ENCODE assay signal across 12 cellular contexts in the genomic region with DNA sequence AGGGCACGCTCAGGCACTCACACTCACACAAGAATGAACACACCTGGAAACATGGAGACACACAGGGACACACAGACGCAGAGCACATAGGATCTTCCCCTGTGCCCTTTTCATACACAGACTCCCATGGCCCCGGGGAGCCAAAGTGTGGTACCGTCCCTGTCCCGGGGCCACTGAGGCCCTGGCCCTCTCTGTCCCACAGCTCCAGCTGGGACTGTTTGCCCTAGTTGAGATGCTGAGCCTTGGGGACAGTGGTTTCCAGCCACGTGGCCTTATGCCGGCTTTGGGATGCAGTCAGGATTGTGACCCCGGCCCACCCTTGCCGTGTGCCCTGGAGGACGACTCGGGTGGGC.
A peak's percentile ranks its signal among the peaks of the same experiment; 100 is the strongest.
DNase-seq lines count a peak whose midpoint lies in the region; ATAC-seq, FAIRE-seq and TF ChIP-seq lines count a peak whose summit lies in the region.
"Had no signal": no experiment of that assay in that cellular context is flagged by ENCODE, and none has a peak within 500 bp of the region (broad histone marks: within the 10 kb centered on the region; RNA-seq: fewer than 3 reads in every experiment).

No MANE protein-coding gene starts in this region.

- H3K4me3 Mint-ChIP-seq in activated CD4-positive, alpha-beta T cell treated with anti-CD3 and anti-CD28 coated beads, Interleukin-2, amount 10 ng/mL, durations not matched to agents 7 days and 5 days: no peak overlapping the region
- H3K4me3 Mint-ChIP-seq in activated CD4-positive, alpha-beta T cell treated with anti-CD3 and anti-CD28 coated beads for 36 hours: no peak overlapping the region
- H3K4me3 Mint-ChIP-seq in astrocyte (ENCODE audit: unreplicated experiment): no peak overlapping the region

- DNase-seq in activated CD4-positive, alpha-beta T cell treated with anti-CD3 and anti-CD28 coated beads, Interleukin-2, amount 10 ng/mL, durations not matched to agents 7 days and 5 days: no peak
- DNase-seq in activated CD4-positive, alpha-beta T cell treated with anti-CD3 and anti-CD28 coated beads for 36 hours: no peak
- DNase-seq in astrocyte (ENCODE audit: low read depth): no peak
- DNase-seq in left lung: no peak
- DNase-seq in tibial nerve (ENCODE audit: low spot score in 2 of 2): no peak
- DNase-seq in NCI-H187 (lab: John Stamatoyannopoulos, UW): no peak
- no peak for DNase-seq in T-helper 1 cell
- DNase-seq: NCI-H2107 had no signal

- H3K9ac ChIP-seq in astrocyte (ENCODE audit: low read length): peak overlapping the region; percentile 32
- H3K9ac ChIP-seq: GM23248 had no signal

- H3K4me1 Mint-ChIP-seq in activated CD4-positive, alpha-beta T cell treated with anti-CD3 and anti-CD28 coated beads, Interleukin-2, amount 10 ng/mL, durations not matched to agents 7 days and 5 days: peaks cover 11% of the 10 kb centered on the region
- H3K4me1 Mint-ChIP-seq in activated CD4-positive, alpha-beta T cell treated with anti-CD3 and anti-CD28 coated beads for 36 hours: peaks cover 25% of the 10 kb centered on the region
- peaks cover 12% of the 10 kb centered on the region for H3K4me1 Mint-ChIP-seq in astrocyte (ENCODE audit: low read depth, unreplicated experiment)

- H3K9me3 ChIP-seq in astrocyte (ENCODE audit: insufficient read depth, low read depth, low read length) (no peaks in the 10 kb centered on the region), left lung (no peaks in the 10 kb centered on the region), tibial nerve (no peaks in the 10 kb centered on the region)
- H3K9me3 ChIP-seq: gastrocnemius medialis had no signal

- no peak for FAIRE-seq in astrocyte (lab: Jason Lieb, UNC)

- H3K4me3 ChIP-seq in astrocyte (ENCODE audit: insufficient read depth, low read depth, low read length) (no peak overlapping the region), left lung (no peak overlapping the region), tibial nerve (no peak overlapping the region)
- H3K4me3 ChIP-seq: gastrocnemius medialis, GM23248 had no signal

- peak overlapping the region; percentile 75 for H3K4me2 ChIP-seq in astrocyte (ENCODE audit: low read length)

- no peak for TF ChIP-seq POLR2A in tibial nerve (IDR thresholded peaks at IDR 0.05)

- no peaks in the 10 kb centered on the region for H3K79me2 ChIP-seq in astrocyte (ENCODE audit: insufficient read depth, low read length)

- ATAC-seq in activated CD4-positive, alpha-beta T cell treated with anti-CD3 and anti-CD28 coated beads for 36 hours: no peak
- ATAC-seq in left lung (no peak), HG02623 (IDR thresholded peaks at IDR 0.05; ENCODE audit: unreplicated experiment) (no peak)

- 81 to 87% methylated on average over 5 to 7 of the region's 11 CpGs for WGBS in tibial nerve, 2 donors

- H3K27ac Mint-ChIP-seq in activated CD4-positive, alpha-beta T cell treated with anti-CD3 and anti-CD28 coated beads, Interleukin-2, amount 10 ng/mL, durations not matched to agents 7 days and 5 days: peak overlapping the region; percentile 68
- H3K27ac Mint-ChIP-seq in activated CD4-positive, alpha-beta T cell treated with anti-CD3 and anti-CD28 coated beads for 36 hours: no peak overlapping the region
- H3K27ac Mint-ChIP-seq in astrocyte (ENCODE audit: unreplicated experiment): no peak overlapping the region

- CTCF ChIA-PET in activated CD4-positive, alpha-beta T cell treated with anti-CD3 and anti-CD28 coated beads, Interleukin-2, amount 10 ng/mL, durations not matched to agents 7 days and 5 days (lab: Charles Lee): interaction anchor here (1.3 to 1.9 kb wide), 3 partner anchors 17 to 141 kb away, joined by 3 to 10 read pairs (median 6); no protein-coding TSS in a partner anchor
- CTCF ChIA-PET in activated CD4-positive, alpha-beta T cell treated with anti-CD3 and anti-CD28 coated beads for 36 hours (lab: Charles Lee): interaction anchor here (1.8 to 3.2 kb wide), 4 partner anchors 9 to 135 kb away, joined by 8 to 72 read pairs (median 14); a partner anchor contains a TSS

- intact Hi-C loops in activated CD4-positive, alpha-beta T cell treated with anti-CD3 and anti-CD28 coated beads for 36 hours (cut with DNase I, micrococcal nuclease): loop anchor here (1.0 to 10.0 kb wide), 6 partner anchors 34 to 326 kb away; no protein-coding TSS in a partner anchor
- intact Hi-C loops in left lung (cut with DNase I): loop anchor here (2.0 to 5.0 kb wide), 2 partner anchors 102 to 104 kb away; no protein-coding TSS in a partner anchor

- no peaks in the 10 kb centered on the region for H3K9me3 Mint-ChIP-seq in activated CD4-positive, alpha-beta T cell treated with anti-CD3 and anti-CD28 coated beads, Interleukin-2, amount 10 ng/mL, durations not matched to agents 7 days and 5 days
- no peaks in the 10 kb centered on the region for H3K9me3 Mint-ChIP-seq in activated CD4-positive, alpha-beta T cell treated with anti-CD3 and anti-CD28 coated beads for 36 hours (ENCODE audit: low read depth)
- H3K9me3 Mint-ChIP-seq in astrocyte (ENCODE audit: unreplicated experiment): no peaks in the 10 kb centered on the region
- H3K9me3 Mint-ChIP-seq: naive B cell had no signal

- H3K27me3 Mint-ChIP-seq in activated CD4-positive, alpha-beta T cell treated with anti-CD3 and anti-CD28 coated beads, Interleukin-2, amount 10 ng/mL, durations not matched to agents 7 days and 5 days: no peaks in the 10 kb centered on the region
- H3K27me3 Mint-ChIP-seq in activated CD4-positive, alpha-beta T cell treated with anti-CD3 and anti-CD28 coated beads for 36 hours: no peaks in the 10 kb centered on the region
- no peaks in the 10 kb centered on the region for H3K27me3 Mint-ChIP-seq in astrocyte (ENCODE audit: low read depth, unreplicated experiment)
- H3K27me3 Mint-ChIP-seq: naive B cell had no signal

- no peaks in the 10 kb centered on the region for H3K36me3 Mint-ChIP-seq in activated CD4-positive, alpha-beta T cell treated with anti-CD3 and anti-CD28 coated beads, Interleukin-2, amount 10 ng/mL, durations not matched to agents 7 days and 5 days (ENCODE audit: low read depth)
- no peaks in the 10 kb centered on the region for H3K36me3 Mint-ChIP-seq in activated CD4-positive, alpha-beta T cell treated with anti-CD3 and anti-CD28 coated beads for 36 hours (ENCODE audit: low read depth)
- H3K36me3 Mint-ChIP-seq in astrocyte (ENCODE audit: low read depth, unreplicated experiment): peaks cover 5% of the 10 kb centered on the region
- H3K36me3 Mint-ChIP-seq: naive B cell had no signal

- no peaks in the 10 kb centered on the region for H3K36me3 ChIP-seq in astrocyte (ENCODE audit: insufficient read depth, low read length)
- H3K36me3 ChIP-seq in left lung: peaks cover 0 to 91% of the 10 kb centered on the region in 2 donors
- H3K36me3 ChIP-seq in tibial nerve: peaks cover 0 to 59% (median 0%) of the 10 kb centered on the region in 3 donors
- H3K36me3 ChIP-seq: gastrocnemius medialis had no signal

- no peak for TF ChIP-seq EP300 in tibial nerve (IDR thresholded peaks at IDR 0.05)

- H3K27ac ChIP-seq in astrocyte (ENCODE audit: low read depth, low read length): peak overlapping the region; percentile 29
- peak overlapping the region; percentile 70 to 71 for H3K27ac ChIP-seq in left lung
- peak overlapping the region; percentile 69 to 91 (median 82) for H3K27ac ChIP-seq in tibial nerve
- H3K27ac ChIP-seq: gastrocnemius medialis, GM23248 had no signal

- H2AFZ ChIP-seq in astrocyte (ENCODE audit: low read depth, low read length): no peak overlapping the region
- H2AFZ ChIP-seq: GM23248 had no signal

- TF ChIP-seq CTCF in astrocyte (IDR thresholded peaks at IDR 0.05; ENCODE audit: insufficient read depth, low read depth, low read length) (no peak), left lung (IDR thresholded peaks at IDR 0.05) (no peak), tibial nerve (IDR thresholded peaks at IDR 0.05) (no peak)

- POLR2A ChIA-PET in activated CD4-positive, alpha-beta T cell treated with anti-CD3 and anti-CD28 coated beads, Interleukin-2, amount 10 ng/mL, durations not matched to agents 7 days and 5 days (lab: Charles Lee): no interaction called here
- POLR2A ChIA-PET in activated CD4-positive, alpha-beta T cell treated with anti-CD3 and anti-CD28 coated beads for 36 hours (lab: Charles Lee): no interaction called here

- no peaks in the 10 kb centered on the region for H3K27me3 ChIP-seq in astrocyte (ENCODE audit: insufficient read depth, low read length)
- H3K27me3 ChIP-seq in left lung: no peaks in the 10 kb centered on the region
- no peaks in the 10 kb centered on the region for H3K27me3 ChIP-seq in tibial nerve
- H3K27me3 ChIP-seq: gastrocnemius medialis had no signal

- peaks cover 24% of the 10 kb centered on the region for H3K4me1 ChIP-seq in astrocyte (ENCODE audit: insufficient read depth, low read length)
- peaks cover 23 to 44% of the 10 kb centered on the region in 2 donors for H3K4me1 ChIP-seq in left lung
- peaks cover 0 to 76% (median 48%) of the 10 kb centered on the region in 4 donors for H3K4me1 ChIP-seq in tibial nerve

- peaks cover 11% of the 10 kb centered on the region for H4K20me1 ChIP-seq in astrocyte (ENCODE audit: insufficient read depth, low read length)

Comparison
In these comparisons a context has a peak if more than half of its experiments do, and no peak if none do; other contexts are left out.
1. H3K27ac ChIP-seq: peak in every context shown above with its lines; median percentile 82 in tibial nerve; 70 in left lung; 29 in astrocyte.